Comparison of ENCODE assay signal across 8 cellular contexts in the genomic region with DNA sequence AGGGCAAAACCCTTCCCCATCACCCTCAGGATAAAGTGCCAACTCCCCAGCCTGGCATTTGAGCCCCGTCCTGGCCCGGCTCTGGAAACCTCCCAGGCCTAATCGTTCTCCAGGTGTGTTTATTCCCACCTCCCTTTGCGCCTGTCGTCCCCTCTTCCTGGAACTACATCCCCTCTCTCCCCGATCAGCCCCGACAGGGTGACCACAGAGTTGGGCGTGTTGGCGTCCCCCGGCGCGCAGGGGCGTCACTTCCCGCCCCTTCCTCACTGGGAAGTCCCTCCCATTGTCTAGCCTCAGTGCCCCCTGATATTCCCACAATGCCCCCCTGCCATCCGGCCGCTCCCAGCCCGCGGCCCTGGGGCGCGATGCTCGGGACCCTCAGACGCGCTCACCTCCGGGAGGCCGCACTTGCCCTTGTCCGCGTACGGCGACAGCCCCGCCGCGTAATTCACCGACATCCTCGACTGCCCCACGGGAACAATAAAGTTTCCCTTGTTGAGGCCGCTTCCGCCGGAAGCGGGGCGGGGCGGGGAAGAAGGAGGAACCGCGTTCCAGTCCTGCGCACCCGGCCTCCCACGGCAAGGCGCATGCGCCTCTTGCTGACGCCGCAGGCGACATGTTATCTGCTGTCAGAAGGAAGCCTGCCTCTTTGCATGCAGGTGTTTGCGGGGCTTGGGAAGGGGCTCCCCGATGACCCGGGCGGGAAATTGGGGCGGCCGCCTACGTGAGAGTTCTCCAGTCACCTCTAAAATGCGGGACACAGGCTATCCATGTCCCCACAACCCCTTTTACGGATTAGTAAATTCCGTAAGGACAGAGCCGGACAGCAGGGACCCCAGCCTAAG. TPM values are rescaled to one million over a fixed set of nuclear protein-coding genes. Genes with fewer than 3 reads are reported as not detected.
DNase-seq lines count a peak whose midpoint lies in the region; ATAC-seq and TF ChIP-seq lines count a peak whose summit lies in the region.

Gene ANKRD24, plus strand, starts transcription at position 608 of the 845 bp plus-strand sequence. CDS start 3,737 bp downstream, outside the sequence.
Gene SIRT6, minus strand, starts transcription at position 482 of the 845 bp plus-strand sequence. Its CDS starts 24 bp downstream, at position 458.

- peak within 1 kb of the TSS; percentile 97 for H3K4me3 Mint-ChIP-seq in activated naive CD4-positive, alpha-beta T cell treated with anti-CD3 and anti-CD28 coated beads, Interleukin-2, amount 50 U/mL, for 24 hours

- RAD21 ChIA-PET in HCT116 (lab: Charles Lee; ENCODE audit: low non-redundant PET in 1 of 2, low total read pairs in 2 of 2, uncharacterized antibody in 2 of 2, unreplicated experiment in 2 of 2), result no interaction called here

- CTCF ChIA-PET in HCT116 (lab: Charles Lee) (no interaction called here), SK-N-SH (lab: Yijun Ruan, JAX) (no interaction called here)

- H3K9me3 ChIP-seq in HCT116 (ENCODE audit: control insufficient read depth in 1 of 2, insufficient read depth in 1 of 2, low read depth in 1 of 2, low read length in 2 of 2) (no peaks in the 10 kb centered on the region), SK-N-SH (no peaks in the 10 kb centered on the region)

- peak; percentile 49 for TF ChIP-seq POLR2A in HCT116 (IDR thresholded peaks at IDR 0.05; ENCODE audit: borderline replicate concordance, extremely low read depth, insufficient read depth, insufficient read length)

- H4K20me1 ChIP-seq in HCT116 (ENCODE audit: insufficient read depth) (no peaks in the 10 kb centered on the region), SK-N-SH (ENCODE audit: insufficient read depth) (no peaks in the 10 kb centered on the region)

- H3K27me3 Mint-ChIP-seq in activated naive CD4-positive, alpha-beta T cell treated with anti-CD3 and anti-CD28 coated beads, Interleukin-2, amount 50 U/mL, for 24 hours, result peaks cover 1% of the 10 kb centered on the region

- H3K27ac ChIP-seq in HCT116 (ENCODE audit: low read depth, low read length) (peak within 1 kb of the TSS; percentile 77), SK-N-SH (ENCODE audit: low read depth in 2 of 2, low read length in 1 of 2) (peak within 1 kb of the TSS; percentile 55 to 84; a peak in 3 of 4 replicates)

- H2AFZ ChIP-seq in HCT116 (ENCODE audit: low read depth, low read length, poor library complexity, severe bottlenecking), result no peak within 1 kb of the TSS
- peak within 1 kb of the TSS; percentile 99 for H2AFZ ChIP-seq in SK-N-SH (ENCODE audit: low read depth)

- no peaks in the 10 kb centered on the region for H3K9me3 Mint-ChIP-seq in activated naive CD4-positive, alpha-beta T cell treated with anti-CD3 and anti-CD28 coated beads, Interleukin-2, amount 50 U/mL, for 24 hours

- peaks cover 35% of the 10 kb centered on the region for H3K4me1 Mint-ChIP-seq in activated naive CD4-positive, alpha-beta T cell treated with anti-CD3 and anti-CD28 coated beads, Interleukin-2, amount 50 U/mL, for 24 hours

- peak within 1 kb of the TSS; percentile 88 for H3K9ac ChIP-seq in HCT116 (ENCODE audit: low read length)
- H3K9ac ChIP-seq in SK-N-SH, result peak within 1 kb of the TSS; percentile 88

- H3K4me1 ChIP-seq in HCT116 (ENCODE audit: control insufficient read depth in 1 of 2, insufficient read depth in 2 of 2, low read length in 2 of 2), result peaks cover 10 to 29% of the 10 kb centered on the region in 2 experiments
- peaks cover 0 to 7% of the 10 kb centered on the region in 2 experiments; a peak in 1 of 4 replicates for H3K4me1 ChIP-seq in SK-N-SH (ENCODE audit: control insufficient read depth in 1 of 2, insufficient read depth in 2 of 2, low read depth in 1 of 2, low read length in 1 of 2)

- no peak for TF ChIP-seq RAD21 in HCT116 (IDR thresholded peaks at IDR 0.05; ENCODE audit: low read depth)
- no peak for TF ChIP-seq RAD21 in SK-N-SH (IDR thresholded peaks at IDR 0.05; ENCODE audit: low read length)

- H3K27ac Mint-ChIP-seq in activated naive CD4-positive, alpha-beta T cell treated with anti-CD3 and anti-CD28 coated beads, Interleukin-2, amount 50 U/mL, for 24 hours, result peak within 1 kb of the TSS; percentile 93

- no peaks in the 10 kb centered on the region for H3K9me2 ChIP-seq in HCT116 (ENCODE audit: insufficient read depth)
- H3K9me2 ChIP-seq in SK-N-SH, result no peaks in the 10 kb centered on the region

- WGBS in SK-N-SH (ENCODE audit: low lambda C conversion rate), result 1% methylated on average over 41 of the region's 62 CpGs

- H3K4me2 ChIP-seq in HCT116 (ENCODE audit: low read length) (peak within 1 kb of the TSS; percentile 94), SK-N-SH (peak within 1 kb of the TSS; percentile 96)

- H3K4me3 ChIP-seq in HCT116 (replicated peaks in 1 of 2; ENCODE audit: low read depth in 1 of 2, low read length in 2 of 2) (peak within 1 kb of the TSS; percentile 80 to 98), SK-N-SH (ENCODE audit: low read depth in 2 of 2, low read length in 1 of 2) (peak within 1 kb of the TSS; percentile 76 to 99)

- H3K36me3 ChIP-seq in HCT116 (ENCODE audit: control insufficient read depth in 1 of 2, insufficient read depth in 2 of 2, low read length in 2 of 2) (no peaks in the 10 kb centered on the region), SK-N-SH (replicated peaks in 1 of 2; ENCODE audit: control insufficient read depth in 1 of 2, insufficient read depth in 2 of 2, low read length in 1 of 2) (peaks cover 0 to 5% of the 10 kb centered on the region in 2 experiments)

- no peaks in the 10 kb centered on the region for H3F3A ChIP-seq in SK-N-SH (replicated peaks; ENCODE audit: insufficient read depth)

- TSS peak; percentile 37 for BruUV-seq in HCT116 (replicated peaks; lab: Mats Ljungman, UMichigan)

- peak; percentile 76 for ATAC-seq in HCT116

- DNase-seq in ELR (ENCODE audit: low read depth) (peak; percentile 97), HCT116 (ENCODE audit: low read depth, low spot score) (peak; percentile 89), NAMALWA (ENCODE audit: low spot score) (peak; percentile 97), SK-N-SH (peak; percentile 99), globus pallidus (ENCODE audit: low spot score) (peak; percentile 93), nucleus accumbens (lab: John Stamatoyannopoulos, UW) (peak; percentile 25 to 97 (median 91)), superior temporal gyrus (ENCODE audit: extremely low spot score) (peak; percentile 97)

- TF ChIP-seq CTCF in HCT116 (IDR thresholded peaks at IDR 0.05 in 2 of 3, conservative IDR thresholded peaks at IDR 0.05 in 1 of 3; ENCODE audit: borderline replicate concordance in 1 of 3, insufficient read depth in 1 of 3, low read depth in 2 of 3, low read length in 2 of 3), result no peak
- TF ChIP-seq CTCF in SK-N-SH (IDR thresholded peaks at IDR 0.05), result no peak

- H3K36me3 Mint-ChIP-seq in activated naive CD4-positive, alpha-beta T cell treated with anti-CD3 and anti-CD28 coated beads, Interleukin-2, amount 50 U/mL, for 24 hours, result peaks cover 10% of the 10 kb centered on the region

- TF ChIP-seq EP300 in SK-N-SH (IDR thresholded peaks at IDR 0.05; ENCODE audit: borderline replicate concordance in 1 of 2, low read depth in 1 of 2, low read length in 1 of 2), result no peak; a peak in 1 of 4 replicates

- POLR2A ChIA-PET in HCT116 (lab: Charles Lee), result no interaction called here
- POLR2A ChIA-PET in SK-N-SH (lab: Yijun Ruan, JAX), result no interaction called here

- H3K27me3 ChIP-seq in HCT116 (ENCODE audit: insufficient read depth, low read length), result no peaks in the 10 kb centered on the region
- no peaks in the 10 kb centered on the region for H3K27me3 ChIP-seq in SK-N-SH (ENCODE audit: insufficient read depth)

- H3K79me2 ChIP-seq in HCT116 (ENCODE audit: insufficient read depth, low read length) (peaks cover 15% of the 10 kb centered on the region), SK-N-SH (ENCODE audit: insufficient read depth) (peaks cover 16% of the 10 kb centered on the region; the same call in 1 of the 2 replicates)

- intact Hi-C loops in HCT116 (cut with micrococcal nuclease), result loop anchor here (5.0 kb wide), 1 partner anchor 115 kb away; the partner anchor contains the start of gene ZBTB7A

TF ChIP-seq in HCT116, 20 proteins besides CTCF, POLR2A, EP300 and RAD21 (continues in another document):
- TF ChIP-seq ATF3 (IDR thresholded peaks at IDR 0.05), result no peak
- no peak; the same call in 1 of the 2 replicates for TF ChIP-seq ELF1 (IDR thresholded peaks at IDR 0.05; ENCODE audit: borderline replicate concordance, low read depth)
- peak; percentile 80 for TF ChIP-seq POLR2AphosphoS5 (IDR thresholded peaks at IDR 0.05; ENCODE audit: low read depth, low read length)
- TF ChIP-seq MAX (IDR thresholded peaks at IDR 0.05), result peak; percentile 78
- TF ChIP-seq YY1 (IDR thresholded peaks at IDR 0.05; ENCODE audit: extremely low read depth, insufficient replicate concordance, low read depth, low read length), result peak; percentile 90

TF ChIP-seq in SK-N-SH, 30 proteins besides CTCF, POLR2A, EP300 and RAD21 (continues in another document):
- TF ChIP-seq, protein P1, sequence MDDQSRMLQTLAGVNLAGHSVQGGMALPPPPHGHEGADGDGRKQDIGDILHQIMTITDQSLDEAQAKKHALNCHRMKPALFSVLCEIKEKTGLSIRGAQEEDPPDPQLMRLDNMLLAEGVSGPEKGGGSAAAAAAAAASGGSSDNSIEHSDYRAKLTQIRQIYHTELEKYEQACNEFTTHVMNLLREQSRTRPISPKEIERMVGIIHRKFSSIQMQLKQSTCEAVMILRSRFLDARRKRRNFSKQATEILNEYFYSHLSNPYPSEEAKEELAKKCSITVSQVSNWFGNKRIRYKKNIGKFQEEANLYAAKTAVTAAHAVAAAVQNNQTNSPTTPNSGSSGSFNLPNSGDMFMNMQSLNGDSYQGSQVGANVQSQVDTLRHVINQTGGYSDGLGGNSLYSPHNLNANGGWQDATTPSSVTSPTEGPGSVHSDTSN (IDR thresholded peaks at IDR 0.05), result peak; percentile 30; the same call in 1 of the 2 replicates
- peak; percentile 50; the same call in 1 of the 2 replicates for TF ChIP-seq TAF1 (IDR thresholded peaks at IDR 0.05; ENCODE audit: borderline replicate concordance, low read depth, low read length)
- TF ChIP-seq, protein P2, sequence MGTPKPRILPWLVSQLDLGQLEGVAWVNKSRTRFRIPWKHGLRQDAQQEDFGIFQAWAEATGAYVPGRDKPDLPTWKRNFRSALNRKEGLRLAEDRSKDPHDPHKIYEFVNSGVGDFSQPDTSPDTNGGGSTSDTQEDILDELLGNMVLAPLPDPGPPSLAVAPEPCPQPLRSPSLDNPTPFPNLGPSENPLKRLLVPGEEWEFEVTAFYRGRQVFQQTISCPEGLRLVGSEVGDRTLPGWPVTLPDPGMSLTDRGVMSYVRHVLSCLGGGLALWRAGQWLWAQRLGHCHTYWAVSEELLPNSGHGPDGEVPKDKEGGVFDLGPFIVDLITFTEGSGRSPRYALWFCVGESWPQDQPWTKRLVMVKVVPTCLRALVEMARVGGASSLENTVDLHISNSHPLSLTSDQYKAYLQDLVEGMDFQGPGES (IDR thresholded peaks at IDR 0.05; ENCODE audit: low read depth, low read length), result no peak

RNA-seq across cellular contexts. Expression of gene ANKRD24, which starts in this region (rescaled TPM):
- 1.7 TPM for total RNA-seq in HCT116 (2021; ENCODE audit: unreplicated experiment)
- polyA plus RNA-seq in HCT116 (2012), result 2.1 and 2.6 TPM in 2 replicates
- polyA plus RNA-seq in SK-N-SH (2012; rRNA removed), result 0.87 and 1.1 TPM in 2 replicates
- polyA plus RNA-seq in SK-N-SH (2012; cell fraction: cytosol; rRNA removed), result 0.38 and 0.42 TPM in 2 replicates
- 3.8 and 4.4 TPM in 2 replicates for polyA plus RNA-seq in SK-N-SH (2012; cell fraction: nucleus; rRNA removed)

RNA-seq across cellular contexts. Expression of gene SIRT6, which starts in this region (rescaled TPM):
- 36.3 TPM for total RNA-seq in HCT116 (2021; ENCODE audit: unreplicated experiment)
- 29.2 and 31.0 TPM in 2 replicates for polyA plus RNA-seq in HCT116 (2012)
- polyA plus RNA-seq in SK-N-SH (2012; rRNA removed), result 37.2 and 41.0 TPM in 2 replicates
- polyA plus RNA-seq in SK-N-SH (2012; cell fraction: cytosol; rRNA removed), result 14.6 and 20.5 TPM in 2 replicates
- polyA plus RNA-seq in SK-N-SH (2012; cell fraction: nucleus; rRNA removed), result 121 and 130 TPM in 2 replicates

Comparison
In these comparisons a context has a peak if more than half of its experiments do, and no peak if none do; other contexts are left out.
1. Peak in every context shown above with its lines: DNase-seq, ATAC-seq, H3K4me3 ChIP-seq and H3K27ac ChIP-seq.